ENCODE assay signal across 1 cellular context in genomic region chr1:241440904-241441303, GRCh38.
TF ChIP-seq lines count a peak whose summit lies in the region.

No MANE protein-coding gene starts in this region.

TF ChIP-seq in IMR-90, 13 proteins besides CTCF, POLR2A, EP300 and RAD21 (continued from another document):
- no peak for TF ChIP-seq SMC3 (IDR thresholded peaks at IDR 0.05; ENCODE audit: low read depth, low read length)
- no peak for TF ChIP-seq RCOR1 (IDR thresholded peaks at IDR 0.05; ENCODE audit: insufficient replicate concordance, low read length)
- no peak for TF ChIP-seq RFX5 (IDR thresholded peaks at IDR 0.05; ENCODE audit: low read depth, low read length)
- no peak for TF ChIP-seq BHLHE40 (IDR thresholded peaks at IDR 0.05; ENCODE audit: low read depth, low read length)
- no peak for TF ChIP-seq CEBPB (IDR thresholded peaks at IDR 0.05; ENCODE audit: low read depth, low read length)
- TF ChIP-seq MXI1 (IDR thresholded peaks at IDR 0.05; ENCODE audit: borderline replicate concordance, low read depth, low read length) = no peak
- TF ChIP-seq MAZ (IDR thresholded peaks at IDR 0.05; ENCODE audit: borderline replicate concordance, low read depth, low read length) = no peak
- TF ChIP-seq USF2 (IDR thresholded peaks at IDR 0.05; ENCODE audit: low read depth, low read length) = no peak
- no peak for TF ChIP-seq NFE2L2 (IDR thresholded peaks at IDR 0.05; ENCODE audit: low read depth, low read length)
- TF ChIP-seq FOS (IDR thresholded peaks at IDR 0.05; ENCODE audit: low read depth, low read length) = no peak
- TF ChIP-seq CHD1 (IDR thresholded peaks at IDR 0.05; ENCODE audit: low read depth, low read length) = no peak
